19 cellular contexts compared by ENCODE assay signal in the genomic region with DNA sequence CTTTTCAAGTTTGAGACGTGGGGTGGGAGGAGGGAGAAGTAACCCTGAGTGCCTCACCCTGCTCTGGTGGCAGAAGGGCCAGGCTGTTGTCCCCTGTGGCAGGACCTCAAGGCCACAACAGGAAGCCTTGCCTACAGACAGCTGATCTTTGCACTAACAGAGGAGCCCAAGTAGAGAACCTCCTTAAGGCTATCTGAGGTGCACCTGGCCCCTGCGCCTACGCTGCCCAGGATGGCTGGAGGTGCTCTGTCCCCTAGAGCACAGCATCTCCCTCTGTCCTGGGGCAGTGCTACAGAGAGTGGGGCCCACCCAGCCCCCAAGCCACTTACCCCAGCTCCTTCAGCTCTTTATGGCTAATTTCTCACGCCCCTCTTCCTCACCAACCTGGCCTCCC. TPM values are rescaled to one million over a fixed set of nuclear protein-coding genes. Genes with fewer than 3 reads are reported as not detected.
DNase-seq lines count a peak whose midpoint lies in the region; ATAC-seq and TF ChIP-seq lines count a peak whose summit lies in the region.
"Had no signal": no experiment of that assay in that cellular context is flagged by ENCODE, and none has a peak within 500 bp of the region (broad histone marks: within the 10 kb centered on the region; RNA-seq: fewer than 3 reads in every experiment).

No MANE protein-coding gene starts in this region.

- no peaks in the 10 kb centered on the region for H3K27me3 Mint-ChIP-seq in T-helper 17 cell

- ATAC-seq in left ventricle myocardium superior (no peak), heart left ventricle (no peak), T-helper 17 cell (no peak), GM21390 (IDR thresholded peaks at IDR 0.05; ENCODE audit: unreplicated experiment) (no peak)

- H3K27me3 ChIP-seq in heart left ventricle (no peaks in the 10 kb centered on the region), transverse colon (no peaks in the 10 kb centered on the region), tibial artery (no peaks in the 10 kb centered on the region)

- peak overlapping the region; percentile 5 for H3K4me3 Mint-ChIP-seq in T-helper 17 cell
- H3K4me3 Mint-ChIP-seq: H9, HFFc6 had no signal

- TF ChIP-seq EP300 in transverse colon (IDR thresholded peaks at IDR 0.05; ENCODE audit: low read depth), result no peak

- peaks cover 41% of the 10 kb centered on the region for H3K4me1 Mint-ChIP-seq in T-helper 17 cell

- intact Hi-C loops in left ventricle myocardium superior (cut with micrococcal nuclease) (no loop called here), heart left ventricle (cut with DNase I) (no loop called here), transverse colon (cut with DNase I; ENCODE audit: low total_unique reads) (no loop called here), tibial artery (cut with DNase I; ENCODE audit: low total_unique reads) (no loop called here)

- H3K9me3 ChIP-seq in heart left ventricle (no peaks in the 10 kb centered on the region), T-helper 17 cell (ENCODE audit: control insufficient read depth, low read length, poor library complexity, severe bottlenecking) (no peaks in the 10 kb centered on the region), transverse colon (no peaks in the 10 kb centered on the region), tibial artery (no peaks in the 10 kb centered on the region)
- H3K9me3 ChIP-seq: SK-N-SH had no signal

- DNase-seq in left ventricle myocardium superior (peak; percentile 22), heart left ventricle (no peak), T-helper 17 cell (no peak), myocyte (ENCODE audit: low read depth) (peak; percentile 43), transverse colon (no peak), tibial artery (no peak)
- DNase-seq: DMS53, GDM1, H9, HFFc6, Karpas-422, NCI-H1694 treated with DMSO at 0.1 percent for 48 hours, NCI-H2081 treated with DMSO at 0.1 percent for 48 hours, NCI-H2171 treated with DMSO at 0.1 percent for 48 hours, SIG-M5, SK-N-SH had no signal

- peak overlapping the region; percentile 14 for H3K27ac Mint-ChIP-seq in T-helper 17 cell
- H3K27ac Mint-ChIP-seq: HFFc6 had no signal

- H3K36me3 ChIP-seq in heart left ventricle (no peaks in the 10 kb centered on the region), transverse colon (no peaks in the 10 kb centered on the region), tibial artery (no peaks in the 10 kb centered on the region)

- no peaks in the 10 kb centered on the region for H3K36me3 Mint-ChIP-seq in T-helper 17 cell (ENCODE audit: low read depth)

- no peak for TF ChIP-seq CTCF in heart left ventricle (IDR thresholded peaks at IDR 0.05)
- no peak for TF ChIP-seq CTCF in transverse colon (IDR thresholded peaks at IDR 0.05)
- no peak for TF ChIP-seq CTCF in tibial artery (IDR thresholded peaks at IDR 0.05)

- TF ChIP-seq POLR2A in heart left ventricle (IDR thresholded peaks at IDR 0.05) (no peak), transverse colon (IDR thresholded peaks at IDR 0.05) (no peak)

- no peak overlapping the region for H3K27ac ChIP-seq in heart left ventricle
- H3K27ac ChIP-seq in transverse colon, result no peak overlapping the region
- H3K27ac ChIP-seq in tibial artery, result no peak overlapping the region

- in situ Hi-C loops in transverse colon (cut with MboI; ENCODE audit: low pct_ligation_motif_present in 1 of 4, low pct_unique_long_range_greater_than_20kb in 1 of 4, low sequenced_read_pairs in 3 of 4), result no loop called here

- H3K4me1 ChIP-seq in heart left ventricle, result peaks cover 0 to 33% (median 17%) of the 10 kb centered on the region in 12 donors
- peaks cover 0 to 9% (median 2%) of the 10 kb centered on the region in 4 donors for H3K4me1 ChIP-seq in transverse colon
- H3K4me1 ChIP-seq in tibial artery, result peaks cover 0 to 18% (median 12%) of the 10 kb centered on the region in 4 donors

- H3K4me3 ChIP-seq in heart left ventricle (no peak overlapping the region), transverse colon (no peak overlapping the region), tibial artery (no peak overlapping the region)

- WGBS in heart left ventricle, 4 donors, result 73 to 96% (median 79%) methylated on average over 3 to 4 of the region's 4 CpGs
- WGBS in transverse colon (ENCODE audit: low coverage in 1 of 2), 2 donors, result 85% methylated on average over 4 of the region's 4 CpGs; no CpG with 5 or more reads in 1 of the 2 donors

RNA-seq across cellular contexts. Expression of gene MYO7A, which starts 27.0 kb away (rescaled TPM):
- total RNA-seq in left ventricle myocardium superior (4.6 TPM), heart left ventricle (10 to 100 TPM in 1 of 9 donors, 1 to 10 TPM in 8; 1.6 to 17.1 (median 2.7) TPM), T-helper 17 cell (1 to 10 TPM in 1 of 2 donors, under 1 TPM in 1; 0.57 to 1.7 TPM), myocyte (0.57 and 0.96 TPM in 2 replicates), transverse colon (10 to 100 TPM in 1 of 4 donors, 1 to 10 TPM in 3; 4.6 to 11.2 (median 5.5) TPM)
- 1 to 10 TPM; 1.0 to 2.9 TPM for polyA plus RNA-seq in heart left ventricle
- 0.14 TPM for polyA plus RNA-seq in myocyte (2012)

RNA-seq across cellular contexts. Expression of gene OMP, which starts 52.4 kb away (rescaled TPM):
- not detected for total RNA-seq in left ventricle myocardium superior
- not detected for total RNA-seq in heart left ventricle
- not detected for polyA plus RNA-seq in heart left ventricle
- not detected for total RNA-seq in T-helper 17 cell
- total RNA-seq in myocyte, result not detected in 2 replicates
- 0.25 TPM for polyA plus RNA-seq in myocyte (2012)
- total RNA-seq in transverse colon, result 100 to 1,000 TPM in 1 of 4 donors, 10 to 100 TPM in 3; 16.0 to 126 (median 49.4) TPM
- total RNA-seq: H9, MCF 10A, RPMI7951 had no signal

Comparison
In these comparisons a context has a peak if more than half of its experiments do, and no peak if none do; other contexts are left out.
1. DNase-seq: peak in left ventricle myocardium superior (single experiment) and myocyte (single experiment); none in heart left ventricle (0 of 5), T-helper 17 cell (0 of 3), transverse colon (single experiment) and tibial artery (0 of 2).
2. RNA of gene OMP, which starts 52.4 kb away (total RNA-seq): 16.0 to 126 TPM in transverse colon; not detected in T-helper 17 cell, not detected in myocyte, not detected in left ventricle myocardium superior (single experiment) and not detected in heart left ventricle; every median in the first group is over 10 times any median in the second.